9 cellular contexts compared by ENCODE assay signal in genomic region chr12:124005736-124006581, GRCh38. TPM values are rescaled to one million over a fixed set of nuclear protein-coding genes. Genes with fewer than 3 reads are reported as not detected.
DNase-seq lines count a peak whose midpoint lies in the region; ATAC-seq and TF ChIP-seq lines count a peak whose summit lies in the region.
"Had no signal": no experiment of that assay in that cellular context is flagged by ENCODE, and none has a peak within 500 bp of the region (broad histone marks: within the 10 kb centered on the region; RNA-seq: fewer than 3 reads in every experiment).

No MANE protein-coding gene starts in this region.

- H3K36me3 Mint-ChIP-seq in glutamatergic neuron (ENCODE audit: unreplicated experiment) (no peaks in the 10 kb centered on the region), osteocyte (ENCODE audit: unreplicated experiment) (peaks cover 26% of the 10 kb centered on the region)

- peak overlapping the region; percentile 59 for H3K4me3 Mint-ChIP-seq in glutamatergic neuron (ENCODE audit: unreplicated experiment)
- no peak overlapping the region for H3K4me3 Mint-ChIP-seq in osteocyte (ENCODE audit: unreplicated experiment)

- intact Hi-C loops in sciatic nerve (cut with DNase I) = no loop called here

- 0 out of 2 replicates have a peak overlapping the region, but pooled peaks have one; percentile 28 for H3K9ac ChIP-seq in BLaER1

- H3K27me3 Mint-ChIP-seq in glutamatergic neuron (ENCODE audit: unreplicated experiment) (no peaks in the 10 kb centered on the region), osteocyte (ENCODE audit: unreplicated experiment) (no peaks in the 10 kb centered on the region)

- TF ChIP-seq CTCF in glutamatergic neuron (IDR thresholded peaks at IDR 0.05; ENCODE audit: partially characterized antibody, unreplicated experiment) (no peak), osteocyte (IDR thresholded peaks at IDR 0.05) (no peak)

- peaks cover 56% of the 10 kb centered on the region for H4K20me1 ChIP-seq in BLaER1

- no peak overlapping the region for H3K4me3 ChIP-seq in BLaER1

- peak overlapping the region; percentile 64 for H3K27ac Mint-ChIP-seq in glutamatergic neuron (ENCODE audit: unreplicated experiment)
- H3K27ac Mint-ChIP-seq in osteocyte (ENCODE audit: unreplicated experiment) = no peak overlapping the region

- peak overlapping the region; percentile 71 for H3K4me2 ChIP-seq in BLaER1

- H3K4me1 ChIP-seq in BLaER1 = peaks cover 53% of the 10 kb centered on the region

- H3K4me1 Mint-ChIP-seq in glutamatergic neuron (ENCODE audit: low read depth, unreplicated experiment) (peaks cover 28% of the 10 kb centered on the region), osteocyte (ENCODE audit: unreplicated experiment) (peaks cover 24% of the 10 kb centered on the region)

- H3K27ac ChIP-seq in BLaER1 = peak overlapping the region; percentile 40

- no peaks in the 10 kb centered on the region for H3K9me3 ChIP-seq in BLaER1

- peak; percentile 19 for DNase-seq in GM19238 (ENCODE audit: insufficient read length, low spot score)
- peak; percentile 14 for DNase-seq in NOMO-1 treated with dmso at 0.1 percent for 144 hours (lab: John Stamatoyannopoulos, UW; ENCODE audit: unreplicated experiment)
- no peak for DNase-seq in glutamatergic neuron
- DNase-seq in osteocyte (ENCODE audit: extremely low spot score, unreplicated experiment) = no peak
- DNase-seq in NCI-H1105 treated with DMSO at 0.1 percent for 48 hours (lab: John Stamatoyannopoulos, UW) = no peak
- DNase-seq in sciatic nerve (ENCODE audit: low spot score) = no peak
- DNase-seq: NCI-H1092 treated with DMSO at 0.1 percent for 48 hours had no signal

- H3K9me3 Mint-ChIP-seq in glutamatergic neuron (ENCODE audit: unreplicated experiment) = peaks cover 5% of the 10 kb centered on the region
- no peaks in the 10 kb centered on the region for H3K9me3 Mint-ChIP-seq in osteocyte (ENCODE audit: unreplicated experiment)

- ATAC-seq in HG02970 (IDR thresholded peaks at IDR 0.05; ENCODE audit: low FRiP score, unreplicated experiment) = no peak
- ATAC-seq in sciatic nerve = no peak

- no peaks in the 10 kb centered on the region for H3K27me3 ChIP-seq in BLaER1

- peaks cover 91% of the 10 kb centered on the region for H3K36me3 ChIP-seq in BLaER1

RNA-seq across cellular contexts. Expression of gene ZNF664, which starts 32.9 kb away (rescaled TPM):
- total RNA-seq in glutamatergic neuron (ENCODE audit: unreplicated experiment) = 310 TPM
- total RNA-seq in osteocyte = 133 and 134 TPM in 2 replicates
- total RNA-seq in sciatic nerve = 74.6 TPM

RNA-seq across cellular contexts. Expression of gene CCDC92, which starts 33.3 kb away (rescaled TPM):
- total RNA-seq in glutamatergic neuron (ENCODE audit: unreplicated experiment) (96.2 TPM), osteocyte (52.6 and 55.1 TPM in 2 replicates), sciatic nerve (49.2 TPM)

Comparison
In these comparisons a context has a peak if more than half of its experiments do, and no peak if none do; other contexts are left out.
1. DNase-seq: peak in GM19238 (single experiment) and NOMO-1 treated with dmso at 0.1 percent for 144 hours (single experiment); none in glutamatergic neuron (single experiment), osteocyte (single experiment), NCI-H1105 treated with DMSO at 0.1 percent for 48 hours (single experiment) and sciatic nerve (single experiment).